Comparison of ENCODE assay signal across 17 cellular contexts in the genomic region with DNA sequence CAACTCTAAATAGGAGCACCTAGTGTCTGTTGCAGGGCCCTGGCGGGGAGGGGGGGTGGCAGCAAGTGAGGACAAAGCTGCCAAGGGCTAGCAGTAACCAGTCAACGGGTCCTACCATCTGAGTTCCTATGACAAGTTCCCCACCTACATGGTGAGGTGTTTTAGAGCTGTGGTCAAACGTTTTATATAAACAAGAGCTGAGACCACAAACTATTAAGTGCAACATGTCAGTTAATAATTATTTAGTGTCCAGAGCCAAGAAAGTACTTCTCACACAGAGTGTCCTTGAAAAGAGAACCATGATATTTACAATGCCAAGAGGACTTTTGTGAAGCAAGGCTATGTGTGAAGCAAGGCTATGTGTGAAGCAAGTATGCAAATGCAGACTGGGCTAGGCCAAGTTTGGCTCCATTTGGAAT.
DNase-seq lines count a peak whose midpoint lies in the region; ATAC-seq, FAIRE-seq and TF ChIP-seq lines count a peak whose summit lies in the region.
"Had no signal": no experiment of that assay in that cellular context is flagged by ENCODE, and none has a peak within 500 bp of the region (broad histone marks: within the 10 kb centered on the region; RNA-seq: fewer than 3 reads in every experiment).

No MANE protein-coding gene starts in this region.

- H3K27ac ChIP-seq in right lobe of liver: peak overlapping the region in 2 of 3 donors; percentile 39 to 65
- no peak overlapping the region for H3K27ac ChIP-seq in colonic mucosa
- H3K27ac ChIP-seq: Peyer's patch had no signal

- ATAC-seq in HG02981 (IDR thresholded peaks at IDR 0.05; ENCODE audit: unreplicated experiment): peak; percentile 52
- ATAC-seq in right lobe of liver: peak; percentile 91 to 96 (median 93)
- ATAC-seq: stimulated activated naive CD8-positive, alpha-beta T cell treated with anti-CD3 and anti-CD28 coated beads, Interleukin-15, Interleukin-2, amounts not matched to agents 100 U/mL and 50 U/mL, for 24 hours had no signal

- FAIRE-seq in RCC 7860 (lab: Jason Lieb, UNC): peak; percentile 97

- H3K27me3 Mint-ChIP-seq in type B pancreatic cell: no peaks in the 10 kb centered on the region
- H3K27me3 Mint-ChIP-seq: activated B cell treated with CpG ODN at 0.5 μM for 24 hours had no signal

- TF ChIP-seq CTCF in right lobe of liver (IDR thresholded peaks at IDR 0.05) (no peak), type B pancreatic cell (conservative IDR thresholded peaks at IDR 0.05) (no peak), colonic mucosa (IDR thresholded peaks at IDR 0.05) (no peak)

- H3K4me1 Mint-ChIP-seq in type B pancreatic cell (ENCODE audit: unreplicated experiment): peaks cover 9% of the 10 kb centered on the region

- TF ChIP-seq POLR2A in right lobe of liver (IDR thresholded peaks at IDR 0.05): no peak

- H3K4me3 ChIP-seq in right lobe of liver (no peak overlapping the region), colonic mucosa (no peak overlapping the region)
- H3K4me3 ChIP-seq: Peyer's patch had no signal

- H3K9me3 ChIP-seq in right lobe of liver (no peaks in the 10 kb centered on the region), colonic mucosa (no peaks in the 10 kb centered on the region)
- H3K9me3 ChIP-seq: Peyer's patch had no signal

- no peak overlapping the region for H3K27ac Mint-ChIP-seq in type B pancreatic cell
- H3K27ac Mint-ChIP-seq: activated B cell treated with CpG ODN at 0.5 μM for 24 hours, mesothelial cell of epicardium had no signal

- DNase-seq in EL (peak; percentile 21), RCC 7860 (ENCODE audit: low spot score) (peak; percentile 84), right lobe of liver (peak in 2 of 3 donors; percentile 65 to 68), superior temporal gyrus (ENCODE audit: extremely low spot score) (no peak), type B pancreatic cell (ENCODE audit: extremely low spot score, unreplicated experiment) (no peak), colonic mucosa (no peak)
- no peak for DNase-seq in effector CD8-positive, alpha-beta T cell (lab: John Stamatoyannopoulos, UW)
- DNase-seq: activated B cell treated with CpG ODN at 0.5 μM for 24 hours; AML-193; KBM-7; NCI-H1694; NCI-H524 treated with DMSO at 0.1 percent for 48 hours; Peyer's patch; small intestine; stimulated activated naive CD8-positive, alpha-beta T cell treated with anti-CD3 and anti-CD28 coated beads, Interleukin-15, Interleukin-2, amounts not matched to agents 100 U/mL and 50 U/mL, for 24 hours had no signal

- H3K36me3 Mint-ChIP-seq in type B pancreatic cell: no peaks in the 10 kb centered on the region
- H3K36me3 Mint-ChIP-seq: mesothelial cell of epicardium had no signal

- no peaks in the 10 kb centered on the region for H3K27me3 ChIP-seq in right lobe of liver
- no peaks in the 10 kb centered on the region for H3K27me3 ChIP-seq in colonic mucosa
- H3K27me3 ChIP-seq: Peyer's patch had no signal

- peaks cover 0 to 28% (median 8%) of the 10 kb centered on the region in 4 donors for H3K4me1 ChIP-seq in right lobe of liver
- H3K4me1 ChIP-seq in colonic mucosa: no peaks in the 10 kb centered on the region
- H3K4me1 ChIP-seq: Peyer's patch had no signal

- H3K9me3 Mint-ChIP-seq in type B pancreatic cell: peaks cover 3% of the 10 kb centered on the region
- H3K9me3 Mint-ChIP-seq: activated B cell treated with CpG ODN at 0.5 μM for 24 hours, mesothelial cell of epicardium had no signal

- H3K9ac ChIP-seq in colonic mucosa (ENCODE audit: low read depth in 2 of 2, low read length in 2 of 2): no peak overlapping the region

- 4% methylated on average over 3 of the region's 3 CpGs for WGBS in right lobe of liver (ENCODE audit: insufficient coverage, low coverage, low lambda C conversion rate, missing lambda C conversion rate)

- intact Hi-C loops in right lobe of liver (cut with DNase I) (no loop called here), colonic mucosa (cut with DNase I) (no loop called here)

- H3K36me3 ChIP-seq in right lobe of liver (no peaks in the 10 kb centered on the region), colonic mucosa (no peaks in the 10 kb centered on the region)
- H3K36me3 ChIP-seq: Peyer's patch had no signal

- H3K4me3 Mint-ChIP-seq in type B pancreatic cell: no peak overlapping the region
- H3K4me3 Mint-ChIP-seq: activated B cell treated with CpG ODN at 0.5 μM for 24 hours, mesothelial cell of epicardium had no signal

Comparison
In these comparisons a context has a peak if more than half of its experiments do, and no peak if none do; other contexts are left out.
1. DNase-seq: peak in EL (single experiment), RCC 7860 (single experiment) and right lobe of liver (2 of 3); none in effector CD8-positive, alpha-beta T cell (single experiment), superior temporal gyrus (single experiment), type B pancreatic cell (single experiment) and colonic mucosa (single experiment).